2 cellular contexts compared by ENCODE assay signal in the genomic region with DNA sequence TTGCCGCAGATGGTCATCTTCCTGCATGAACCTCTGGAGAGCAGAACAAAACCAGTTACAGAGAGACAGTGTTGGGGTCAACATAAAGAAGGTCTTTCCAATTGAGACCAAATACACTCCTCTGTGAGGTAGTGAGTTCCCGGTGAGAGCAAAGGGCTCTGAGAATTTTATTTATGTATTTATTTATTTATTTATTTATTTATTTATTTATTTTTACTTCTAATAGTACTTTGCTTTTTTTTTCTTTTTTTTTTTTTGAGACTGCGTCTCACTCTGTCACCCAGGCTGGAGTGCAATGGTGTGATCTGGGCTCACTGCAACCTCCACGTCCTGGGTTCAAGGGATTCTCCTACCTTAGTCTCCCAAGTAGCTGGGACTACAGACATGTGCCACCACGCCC.
TF ChIP-seq lines count a peak whose summit lies in the region.

No MANE protein-coding gene starts in this region.

TF ChIP-seq in WTC11, 78 proteins besides CTCF, POLR2A, EP300 and RAD21:
- TF ChIP-seq, protein P1, sequence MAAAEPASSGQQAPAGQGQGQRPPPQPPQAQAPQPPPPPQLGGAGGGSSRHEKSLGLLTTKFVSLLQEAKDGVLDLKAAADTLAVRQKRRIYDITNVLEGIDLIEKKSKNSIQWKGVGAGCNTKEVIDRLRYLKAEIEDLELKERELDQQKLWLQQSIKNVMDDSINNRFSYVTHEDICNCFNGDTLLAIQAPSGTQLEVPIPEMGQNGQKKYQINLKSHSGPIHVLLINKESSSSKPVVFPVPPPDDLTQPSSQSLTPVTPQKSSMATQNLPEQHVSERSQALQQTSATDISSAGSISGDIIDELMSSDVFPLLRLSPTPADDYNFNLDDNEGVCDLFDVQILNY (CRISPR knock-in tag; IDR thresholded peaks at IDR 0.05), result no peak
- TF ChIP-seq HMGA2 (CRISPR knock-in tag; IDR thresholded peaks at IDR 0.05) (0 out of 2 replicates have a peak, but pooled peaks have one; percentile 16), ZNF263 (CRISPR knock-in tag; IDR thresholded peaks at IDR 0.05; ENCODE audit: low read depth) (no peak)
- TF ChIP-seq, protein P2, sequence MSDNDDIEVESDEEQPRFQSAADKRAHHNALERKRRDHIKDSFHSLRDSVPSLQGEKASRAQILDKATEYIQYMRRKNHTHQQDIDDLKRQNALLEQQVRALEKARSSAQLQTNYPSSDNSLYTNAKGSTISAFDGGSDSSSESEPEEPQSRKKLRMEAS (CRISPR knock-in tag; IDR thresholded peaks at IDR 0.05), result no peak
- TF ChIP-seq, protein P3, sequence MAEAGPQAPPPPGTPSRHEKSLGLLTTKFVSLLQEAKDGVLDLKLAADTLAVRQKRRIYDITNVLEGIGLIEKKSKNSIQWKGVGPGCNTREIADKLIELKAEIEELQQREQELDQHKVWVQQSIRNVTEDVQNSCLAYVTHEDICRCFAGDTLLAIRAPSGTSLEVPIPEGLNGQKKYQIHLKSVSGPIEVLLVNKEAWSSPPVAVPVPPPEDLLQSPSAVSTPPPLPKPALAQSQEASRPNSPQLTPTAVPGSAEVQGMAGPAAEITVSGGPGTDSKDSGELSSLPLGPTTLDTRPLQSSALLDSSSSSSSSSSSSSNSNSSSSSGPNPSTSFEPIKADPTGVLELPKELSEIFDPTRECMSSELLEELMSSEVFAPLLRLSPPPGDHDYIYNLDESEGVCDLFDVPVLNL (CRISPR knock-in tag; IDR thresholded peaks at IDR 0.05; ENCODE audit: borderline replicate concordance, low read depth), result no peak

TF ChIP-seq in SK-N-SH treated with all-trans-retinoic acid at 6 μM for 48 hours, 23 proteins besides CTCF, POLR2A, EP300 and RAD21:
- TF ChIP-seq, protein P4, sequence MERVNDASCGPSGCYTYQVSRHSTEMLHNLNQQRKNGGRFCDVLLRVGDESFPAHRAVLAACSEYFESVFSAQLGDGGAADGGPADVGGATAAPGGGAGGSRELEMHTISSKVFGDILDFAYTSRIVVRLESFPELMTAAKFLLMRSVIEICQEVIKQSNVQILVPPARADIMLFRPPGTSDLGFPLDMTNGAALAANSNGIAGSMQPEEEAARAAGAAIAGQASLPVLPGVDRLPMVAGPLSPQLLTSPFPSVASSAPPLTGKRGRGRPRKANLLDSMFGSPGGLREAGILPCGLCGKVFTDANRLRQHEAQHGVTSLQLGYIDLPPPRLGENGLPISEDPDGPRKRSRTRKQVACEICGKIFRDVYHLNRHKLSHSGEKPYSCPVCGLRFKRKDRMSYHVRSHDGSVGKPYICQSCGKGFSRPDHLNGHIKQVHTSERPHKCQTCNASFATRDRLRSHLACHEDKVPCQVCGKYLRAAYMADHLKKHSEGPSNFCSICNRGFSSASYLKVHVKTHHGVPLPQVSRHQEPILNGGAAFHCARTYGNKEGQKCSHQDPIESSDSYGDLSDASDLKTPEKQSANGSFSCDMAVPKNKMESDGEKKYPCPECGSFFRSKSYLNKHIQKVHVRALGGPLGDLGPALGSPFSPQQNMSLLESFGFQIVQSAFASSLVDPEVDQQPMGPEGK (CRISPR knock-in tag; IDR thresholded peaks at IDR 0.05; ENCODE audit: borderline replicate concordance), result no peak
- TF ChIP-seq TCF4 (CRISPR knock-in tag; IDR thresholded peaks at IDR 0.05; ENCODE audit: borderline replicate concordance) (no peak), ZFP3 (CRISPR knock-in tag; IDR thresholded peaks at IDR 0.05) (no peak), CSDC2 (CRISPR knock-in tag; IDR thresholded peaks at IDR 0.05) (no peak), ZNF8 (CRISPR knock-in tag; IDR thresholded peaks at IDR 0.05) (no peak), TOX (CRISPR knock-in tag; IDR thresholded peaks at IDR 0.05; ENCODE audit: borderline replicate concordance) (no peak), ARNTL (CRISPR knock-in tag; IDR thresholded peaks at IDR 0.05; ENCODE audit: borderline replicate concordance, low read depth) (no peak), RARB (CRISPR knock-in tag; IDR thresholded peaks at IDR 0.05) (no peak)
- TF ChIP-seq, protein P5, sequence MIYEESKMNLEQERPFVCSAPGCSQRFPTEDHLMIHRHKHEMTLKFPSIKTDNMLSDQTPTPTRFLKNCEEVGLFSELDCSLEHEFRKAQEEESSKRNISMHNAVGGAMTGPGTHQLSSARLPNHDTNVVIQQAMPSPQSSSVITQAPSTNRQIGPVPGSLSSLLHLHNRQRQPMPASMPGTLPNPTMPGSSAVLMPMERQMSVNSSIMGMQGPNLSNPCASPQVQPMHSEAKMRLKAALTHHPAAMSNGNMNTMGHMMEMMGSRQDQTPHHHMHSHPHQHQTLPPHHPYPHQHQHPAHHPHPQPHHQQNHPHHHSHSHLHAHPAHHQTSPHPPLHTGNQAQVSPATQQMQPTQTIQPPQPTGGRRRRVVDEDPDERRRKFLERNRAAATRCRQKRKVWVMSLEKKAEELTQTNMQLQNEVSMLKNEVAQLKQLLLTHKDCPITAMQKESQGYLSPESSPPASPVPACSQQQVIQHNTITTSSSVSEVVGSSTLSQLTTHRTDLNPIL (CRISPR knock-in tag; IDR thresholded peaks at IDR 0.05; ENCODE audit: low read depth), result no peak
